12 cellular contexts compared by ENCODE assay signal in the genomic region with DNA sequence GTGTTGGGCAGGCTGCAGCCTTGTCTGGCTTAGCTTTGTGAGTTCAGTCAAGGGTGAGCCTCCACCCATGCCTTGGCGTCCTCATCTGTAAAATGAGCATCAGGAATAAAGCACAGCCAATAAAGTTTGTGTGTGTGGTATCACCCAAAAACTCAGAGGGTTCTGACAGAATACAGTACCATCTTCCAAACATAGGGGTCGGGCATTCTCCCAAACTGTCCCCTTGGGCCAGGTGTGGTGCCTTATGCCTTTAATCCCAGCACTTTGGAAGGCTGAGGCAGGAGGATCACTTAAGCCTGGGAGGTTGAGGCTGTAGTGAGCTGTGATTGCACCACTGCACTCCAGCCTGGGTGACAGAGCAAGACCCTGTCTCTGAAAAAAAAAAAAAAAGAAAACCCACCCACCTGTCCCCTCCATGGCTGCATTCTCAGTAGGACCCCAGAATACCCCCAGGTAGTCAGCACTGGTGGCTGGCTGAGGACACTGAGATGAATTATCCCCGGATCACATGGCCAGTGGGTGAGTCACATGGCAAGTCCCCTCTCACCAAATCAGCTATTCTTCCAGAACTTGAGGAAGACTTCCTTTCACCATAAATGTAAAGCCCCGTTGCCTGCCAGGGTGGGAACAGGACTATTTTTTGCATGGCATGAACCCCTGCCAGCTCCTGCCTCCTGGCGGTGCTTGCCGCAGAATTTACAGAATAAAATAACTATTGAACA. TPM values are rescaled to one million over a fixed set of nuclear protein-coding genes. Genes with fewer than 3 reads are reported as not detected.
DNase-seq lines count a peak whose midpoint lies in the region; ATAC-seq and TF ChIP-seq lines count a peak whose summit lies in the region.
"Had no signal": no experiment of that assay in that cellular context is flagged by ENCODE, and none has a peak within 500 bp of the region (broad histone marks: within the 10 kb centered on the region; RNA-seq: fewer than 3 reads in every experiment).

No MANE protein-coding gene starts in this region.

- no peaks in the 10 kb centered on the region for H3K4me1 ChIP-seq in A673 (ENCODE audit: insufficient read depth, low read length, poor library complexity, severe bottlenecking)
- H3K4me1 ChIP-seq in CD8-positive, alpha-beta memory T cell (ENCODE audit: insufficient read depth, low read length), result peaks cover 54% of the 10 kb centered on the region

- TF ChIP-seq CTCF in A673 (conservative IDR thresholded peaks at IDR 0.05; ENCODE audit: low read depth, low read length), result no peak

- H3K36me3 Mint-ChIP-seq in CD8-positive, alpha-beta memory T cell, result no peaks in the 10 kb centered on the region
- no peaks in the 10 kb centered on the region for H3K36me3 Mint-ChIP-seq in activated CD4-positive, alpha-beta memory T cell treated with anti-CD3 and anti-CD28 coated beads for 36 hours

- CTCF ChIA-PET in A673 (lab: Charles Lee), result no interaction called here
- CTCF ChIA-PET in CD8-positive, alpha-beta memory T cell (lab: Charles Lee), result interaction anchor here (0.8 to 7.6 kb wide), 10 partner anchors 10 to 92 kb away, joined by 3 to 88 read pairs (median 10); partner anchors contain the start of genes PLEKHF1 and POP4
- CTCF ChIA-PET in activated CD4-positive, alpha-beta memory T cell treated with anti-CD3 and anti-CD28 coated beads for 36 hours (lab: Charles Lee), result interaction anchor here (0.6 to 8.3 kb wide), 8 partner anchors 14 to 213 kb away, joined by 3 to 62 read pairs (median 7); partner anchors contain the start of genes PLEKHF1 and POP4

- DNase-seq in A673 (ENCODE audit: low spot score) (peak; percentile 12), kidney tubule cell (ENCODE audit: low spot score) (peak; percentile 35), NCI-H748 treated with DMSO at 0.1 percent for 48 hours (lab: John Stamatoyannopoulos, UW) (no peak), GM19240 (ENCODE audit: insufficient read length, low spot score) (no peak), iPS-NIHi11 (ENCODE audit: low spot score) (no peak)
- DNase-seq in CD8-positive, alpha-beta memory T cell, result peak in 1 of 5 donors; percentile 46
- DNase-seq in activated CD4-positive, alpha-beta memory T cell treated with anti-CD3 and anti-CD28 coated beads for 36 hours, result no peak
- DNase-seq: activated naive CD4-positive, alpha-beta T cell treated with anti-CD3 and anti-CD28 coated beads for 36 hours; KG1; NCI-H2029; substantia nigra had no signal

- no TSS peak for BruUV-seq in A673 (replicated peaks; lab: Mats Ljungman, UMichigan)

- peaks cover 54 to 63% (median 61%) of the 10 kb centered on the region in 3 donors for H3K4me1 Mint-ChIP-seq in CD8-positive, alpha-beta memory T cell
- H3K4me1 Mint-ChIP-seq in activated CD4-positive, alpha-beta memory T cell treated with anti-CD3 and anti-CD28 coated beads for 36 hours (ENCODE audit: low read depth), result peaks cover 43% of the 10 kb centered on the region

- H3K9me3 ChIP-seq in A673 (ENCODE audit: low read depth, low read length, poor library complexity, severe bottlenecking), result no peaks in the 10 kb centered on the region
- no peaks in the 10 kb centered on the region for H3K9me3 ChIP-seq in CD8-positive, alpha-beta memory T cell (ENCODE audit: low read length)

- peak overlapping the region; percentile 85 to 98 (median 97) for H3K27ac Mint-ChIP-seq in CD8-positive, alpha-beta memory T cell
- peak overlapping the region; percentile 82 for H3K27ac Mint-ChIP-seq in activated CD4-positive, alpha-beta memory T cell treated with anti-CD3 and anti-CD28 coated beads for 36 hours
- H3K27ac Mint-ChIP-seq: activated naive CD4-positive, alpha-beta T cell treated with anti-CD3 and anti-CD28 coated beads for 36 hours had no signal

- no peaks in the 10 kb centered on the region for H3K27me3 Mint-ChIP-seq in CD8-positive, alpha-beta memory T cell
- H3K27me3 Mint-ChIP-seq in activated CD4-positive, alpha-beta memory T cell treated with anti-CD3 and anti-CD28 coated beads for 36 hours, result no peaks in the 10 kb centered on the region

- intact Hi-C loops in A673 (cut with micrococcal nuclease; ENCODE audit: unreplicated experiment), result no loop called here
- intact Hi-C loops in activated CD4-positive, alpha-beta memory T cell treated with anti-CD3 and anti-CD28 coated beads for 36 hours (cut with micrococcal nuclease), result no loop called here

- H3K36me3 ChIP-seq in A673 (ENCODE audit: insufficient read depth, low read length, poor library complexity, severe bottlenecking), result no peaks in the 10 kb centered on the region
- no peaks in the 10 kb centered on the region for H3K36me3 ChIP-seq in CD8-positive, alpha-beta memory T cell (ENCODE audit: insufficient read depth, low read length)

- ATAC-seq in HG03135 (IDR thresholded peaks at IDR 0.05; ENCODE audit: unreplicated experiment), result no peak

- POLR2A ChIA-PET in A673 (lab: Charles Lee; ENCODE audit: low non-redundant PET), result no interaction called here
- POLR2A ChIA-PET in CD8-positive, alpha-beta memory T cell (lab: Charles Lee), result interaction anchor here (0.7 to 2.2 kb wide), 4 partner anchors 19 to 90 kb away, joined by 4 to 15 read pairs (median 12); partner anchors contain the start of genes C19orf12 and POP4
- POLR2A ChIA-PET in activated CD4-positive, alpha-beta memory T cell treated with anti-CD3 and anti-CD28 coated beads for 36 hours (lab: Charles Lee), result interaction anchor here (0.7 to 2.7 kb wide), 7 partner anchors 14 to 90 kb away, joined by 3 to 16 read pairs (median 4); partner anchors contain the start of genes C19orf12, PLEKHF1 and POP4

- H3K27ac ChIP-seq in A673 (ENCODE audit: low read depth, low read length, poor library complexity, severe bottlenecking), result no peak overlapping the region
- peak overlapping the region; percentile 41 for H3K27ac ChIP-seq in CD8-positive, alpha-beta memory T cell (ENCODE audit: low read depth, low read length)

- H3K27me3 ChIP-seq in A673 (replicated peaks; ENCODE audit: insufficient read depth, low read depth, low read length, poor library complexity), result peaks cover 8% of the 10 kb centered on the region
- no peaks in the 10 kb centered on the region for H3K27me3 ChIP-seq in CD8-positive, alpha-beta memory T cell (ENCODE audit: insufficient read depth, low read length, poor library complexity, severe bottlenecking)

- H3K4me3 Mint-ChIP-seq in CD8-positive, alpha-beta memory T cell, result peak overlapping the region; percentile 35 to 88 (median 80)
- peak overlapping the region; percentile 79 for H3K4me3 Mint-ChIP-seq in activated CD4-positive, alpha-beta memory T cell treated with anti-CD3 and anti-CD28 coated beads for 36 hours
- H3K4me3 Mint-ChIP-seq: activated naive CD4-positive, alpha-beta T cell treated with anti-CD3 and anti-CD28 coated beads for 36 hours had no signal

- H3K9me3 Mint-ChIP-seq in CD8-positive, alpha-beta memory T cell, result no peaks in the 10 kb centered on the region
- H3K9me3 Mint-ChIP-seq in activated CD4-positive, alpha-beta memory T cell treated with anti-CD3 and anti-CD28 coated beads for 36 hours, result no peaks in the 10 kb centered on the region
- H3K9me3 Mint-ChIP-seq: activated naive CD4-positive, alpha-beta T cell treated with anti-CD3 and anti-CD28 coated beads for 36 hours had no signal

- H3K4me3 ChIP-seq in A673 (ENCODE audit: low read depth, low read length, poor library complexity, severe bottlenecking), result no peak overlapping the region
- H3K4me3 ChIP-seq in CD8-positive, alpha-beta memory T cell (ENCODE audit: low read length), result peak overlapping the region; percentile 1

RNA-seq across cellular contexts. Expression of gene POP4, which starts 18.6 kb away (rescaled TPM):
- 70.1 and 70.6 TPM in 2 replicates for total RNA-seq in A673 (2021)
- 100 to 1,000 TPM; 150 to 156 TPM for total RNA-seq in CD8-positive, alpha-beta memory T cell
- 145 TPM for polyA plus RNA-seq in CD8-positive, alpha-beta memory T cell
- 100 to 1,000 TPM; 102 to 103 TPM for total RNA-seq in activated CD4-positive, alpha-beta memory T cell treated with anti-CD3 and anti-CD28 coated beads for 36 hours

RNA-seq across cellular contexts. Expression of gene PLEKHF1, which starts 40.6 kb away (rescaled TPM):
- not detected in 2 replicates for total RNA-seq in A673 (2021)
- total RNA-seq in CD8-positive, alpha-beta memory T cell, result 10 to 100 TPM; 21.3 to 23.0 TPM
- polyA plus RNA-seq in CD8-positive, alpha-beta memory T cell, result 57.7 TPM
- 10 to 100 TPM; 23.6 to 24.3 TPM for total RNA-seq in activated CD4-positive, alpha-beta memory T cell treated with anti-CD3 and anti-CD28 coated beads for 36 hours

Comparison
In these comparisons a context has a peak if more than half of its experiments do, and no peak if none do; other contexts are left out.
1. DNase-seq: peak in A673 (single experiment) and kidney tubule cell (single experiment); none in activated CD4-positive, alpha-beta memory T cell treated with anti-CD3 and anti-CD28 coated beads for 36 hours (single experiment), NCI-H748 treated with DMSO at 0.1 percent for 48 hours (single experiment), GM19240 (single experiment) and iPS-NIHi11 (single experiment).
2. RNA of gene PLEKHF1, which starts 40.6 kb away (total RNA-seq): 23.6 to 24.3 TPM in activated CD4-positive, alpha-beta memory T cell treated with anti-CD3 and anti-CD28 coated beads for 36 hours and 21.3 to 23.0 TPM in CD8-positive, alpha-beta memory T cell; not detected in A673; every median in the first group is over 10 times any median in the second.